In the genomic region with DNA sequence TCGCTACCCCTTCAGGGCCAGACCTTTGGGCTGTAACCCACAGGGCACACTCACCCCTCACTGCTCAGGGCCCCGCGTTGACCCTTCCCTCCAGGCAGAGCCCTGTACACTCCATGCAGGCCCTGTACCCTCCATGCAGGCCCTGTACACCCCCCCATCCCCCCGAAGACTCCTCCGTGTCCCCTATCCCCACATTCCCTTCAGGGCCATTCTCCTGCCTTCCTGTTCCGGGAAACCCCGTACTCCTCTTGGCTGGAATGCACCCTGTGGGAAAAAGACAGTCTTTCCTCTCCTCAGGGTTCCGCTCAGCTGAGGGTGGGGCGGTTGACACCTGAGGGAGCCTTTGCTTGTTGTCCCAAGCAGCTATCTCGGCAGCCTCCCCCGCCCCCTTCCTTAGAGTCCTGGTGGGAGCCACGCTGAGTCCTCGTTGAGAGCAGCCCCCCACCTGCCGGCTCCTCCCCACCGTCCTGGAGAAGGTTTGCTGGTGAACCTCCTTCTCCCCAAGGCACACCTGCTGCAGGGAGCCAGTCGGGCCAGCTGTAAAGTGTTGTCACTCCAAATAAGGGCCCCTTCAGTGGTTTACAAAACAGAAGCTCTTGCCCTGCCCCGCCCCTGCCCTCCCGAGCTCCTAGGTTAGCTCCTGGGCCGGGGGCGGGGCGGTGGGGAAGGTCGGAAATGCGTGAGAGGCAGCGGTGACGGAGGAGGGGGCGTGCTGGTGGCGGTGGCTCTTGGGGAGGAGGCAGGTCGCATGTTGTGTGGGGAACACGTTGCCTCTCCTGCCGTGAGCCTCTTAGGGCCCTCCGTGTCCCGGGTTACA, we compare ENCODE assay signal across 8 cellular contexts. TPM values are rescaled to one million over a fixed set of nuclear protein-coding genes. Genes with fewer than 3 reads are reported as not detected.
DNase-seq lines count a peak whose midpoint lies in the region; ATAC-seq and TF ChIP-seq lines count a peak whose summit lies in the region.

No MANE protein-coding gene starts in this region.

- POLR2A ChIA-PET in SK-N-SH (lab: Yijun Ruan, JAX), result no interaction called here

- TF ChIP-seq POLR2A in lower leg skin (IDR thresholded peaks at IDR 0.05), result no peak

- H2AFZ ChIP-seq in SK-N-SH (ENCODE audit: low read depth), result no peak overlapping the region

- no peaks in the 10 kb centered on the region for H3K9me3 ChIP-seq in SK-N-SH

- DNase-seq in EH (ENCODE audit: low read depth) (peak; percentile 37), SK-N-SH (no peak), astrocyte of the cerebellum (ENCODE audit: low read depth) (no peak), lower leg skin (ENCODE audit: low spot score in 2 of 2) (no peak), NCI-H146 (lab: John Stamatoyannopoulos, UW) (no peak), posterior vena cava (ENCODE audit: low spot score) (no peak)
- no peak for DNase-seq in stimulated activated naive B cell treated with anti-CD40 and anti-IgM and Interleukin-4, amounts not matched to agents 10 μg/mL and 1 μg/mL and 100 μg/mL, for 72 hours

- H3K4me3 Mint-ChIP-seq in stimulated activated naive B cell treated with anti-CD40 and anti-IgM and Interleukin-4, amounts not matched to agents 10 μg/mL and 1 μg/mL and 100 μg/mL, for 72 hours, result peak overlapping the region; percentile 78 to 80

- H3K27ac ChIP-seq in SK-N-SH (ENCODE audit: low read depth in 2 of 2, low read length in 1 of 2), result no peak overlapping the region

- in situ Hi-C loops in astrocyte of the cerebellum (cut with HindIII; ENCODE audit: low sequenced_read_pairs), result no loop called here

- H3F3A ChIP-seq in SK-N-SH (replicated peaks; ENCODE audit: insufficient read depth), result no peaks in the 10 kb centered on the region

- no peak for TF ChIP-seq EP300 in SK-N-SH (IDR thresholded peaks at IDR 0.05; ENCODE audit: borderline replicate concordance in 1 of 2, low read depth in 1 of 2, low read length in 1 of 2)

- peaks cover 22 to 39% of the 10 kb centered on the region in 2 donors for H3K4me1 Mint-ChIP-seq in stimulated activated naive B cell treated with anti-CD40 and anti-IgM and Interleukin-4, amounts not matched to agents 10 μg/mL and 1 μg/mL and 100 μg/mL, for 72 hours

- H3K27me3 ChIP-seq in SK-N-SH (ENCODE audit: insufficient read depth), result no peaks in the 10 kb centered on the region

- peak overlapping the region; percentile 62 for H3K27ac Mint-ChIP-seq in stimulated activated naive B cell treated with anti-CD40 and anti-IgM and Interleukin-4, amounts not matched to agents 10 μg/mL and 1 μg/mL and 100 μg/mL, for 72 hours

- H4K20me1 ChIP-seq in SK-N-SH (ENCODE audit: insufficient read depth), result peaks cover 60% of the 10 kb centered on the region

- TF ChIP-seq RAD21 in SK-N-SH (IDR thresholded peaks at IDR 0.05; ENCODE audit: low read length), result no peak

- peaks cover 0 to 10% of the 10 kb centered on the region in 2 donors for H3K27me3 Mint-ChIP-seq in stimulated activated naive B cell treated with anti-CD40 and anti-IgM and Interleukin-4, amounts not matched to agents 10 μg/mL and 1 μg/mL and 100 μg/mL, for 72 hours

- H3K36me3 Mint-ChIP-seq in stimulated activated naive B cell treated with anti-CD40 and anti-IgM and Interleukin-4, amounts not matched to agents 10 μg/mL and 1 μg/mL and 100 μg/mL, for 72 hours, result no peaks in the 10 kb centered on the region

- peaks cover 0 to 28% of the 10 kb centered on the region in 2 experiments; a peak in 1 of 4 replicates for H3K4me1 ChIP-seq in SK-N-SH (ENCODE audit: control insufficient read depth in 1 of 2, insufficient read depth in 2 of 2, low read depth in 1 of 2, low read length in 1 of 2)

- no peak for TF ChIP-seq CTCF in SK-N-SH (IDR thresholded peaks at IDR 0.05)
- TF ChIP-seq CTCF in astrocyte of the cerebellum (IDR thresholded peaks at IDR 0.05; ENCODE audit: low read depth, low read length, missing control alignments), result no peak
- TF ChIP-seq CTCF in lower leg skin (IDR thresholded peaks at IDR 0.05), result no peak

- CTCF ChIA-PET in SK-N-SH (lab: Yijun Ruan, JAX), result interaction anchor here (1.3 to 5.5 kb wide), 4 partner anchors 9 to 133 kb away, joined by 4 to 28 read pairs (median 13); no protein-coding TSS in a partner anchor

- H3K4me3 ChIP-seq in SK-N-SH (ENCODE audit: low read depth in 2 of 2, low read length in 1 of 2) (peak overlapping the region; percentile 80 to 88), astrocyte of the cerebellum (ENCODE audit: low read depth, low read length) (peak overlapping the region; percentile 89), lower leg skin (ENCODE audit: low read depth, poor library complexity, severe bottlenecking) (peak overlapping the region; percentile 95)

- intact Hi-C loops in lower leg skin (cut with DNase I; ENCODE audit: low total_unique reads) (no loop called here), posterior vena cava (cut with DNase I) (no loop called here)

- ATAC-seq in stimulated activated naive B cell treated with anti-CD40 and anti-IgM and Interleukin-4, amounts not matched to agents 10 μg/mL and 1 μg/mL and 100 μg/mL, for 72 hours (replicated peaks), result no peak
- no peak for ATAC-seq in HG03280 (IDR thresholded peaks at IDR 0.05; ENCODE audit: unreplicated experiment)

- H3K9me2 ChIP-seq in SK-N-SH, result no peaks in the 10 kb centered on the region

- no peaks in the 10 kb centered on the region for H3K36me3 ChIP-seq in SK-N-SH (replicated peaks in 1 of 2; ENCODE audit: control insufficient read depth in 1 of 2, insufficient read depth in 2 of 2, low read length in 1 of 2)

- WGBS in SK-N-SH (ENCODE audit: low lambda C conversion rate), result 59% methylated on average over 23 of the region's 32 CpGs
- 5 to 10% methylated on average over 32 of the region's 32 CpGs for WGBS in lower leg skin, 2 donors

- H3K9me3 Mint-ChIP-seq in stimulated activated naive B cell treated with anti-CD40 and anti-IgM and Interleukin-4, amounts not matched to agents 10 μg/mL and 1 μg/mL and 100 μg/mL, for 72 hours, result no peaks in the 10 kb centered on the region

- peak overlapping the region; percentile 87 for H3K9ac ChIP-seq in SK-N-SH

- H3K4me2 ChIP-seq in SK-N-SH, result peak overlapping the region; percentile 100

- H3K79me2 ChIP-seq in SK-N-SH (ENCODE audit: insufficient read depth), result peaks cover 61% of the 10 kb centered on the region

TF ChIP-seq in SK-N-SH, 30 proteins besides CTCF, POLR2A, EP300 and RAD21:
- TF ChIP-seq ELF1 (IDR thresholded peaks at IDR 0.05) (no peak), GATA2 (CRISPR knock-in tag; IDR thresholded peaks at IDR 0.05) (no peak), JUND (IDR thresholded peaks at IDR 0.05) (no peak), MXI1 (IDR thresholded peaks at IDR 0.05; ENCODE audit: low read depth, low read length) (no peak)
- TF ChIP-seq, protein P1, sequence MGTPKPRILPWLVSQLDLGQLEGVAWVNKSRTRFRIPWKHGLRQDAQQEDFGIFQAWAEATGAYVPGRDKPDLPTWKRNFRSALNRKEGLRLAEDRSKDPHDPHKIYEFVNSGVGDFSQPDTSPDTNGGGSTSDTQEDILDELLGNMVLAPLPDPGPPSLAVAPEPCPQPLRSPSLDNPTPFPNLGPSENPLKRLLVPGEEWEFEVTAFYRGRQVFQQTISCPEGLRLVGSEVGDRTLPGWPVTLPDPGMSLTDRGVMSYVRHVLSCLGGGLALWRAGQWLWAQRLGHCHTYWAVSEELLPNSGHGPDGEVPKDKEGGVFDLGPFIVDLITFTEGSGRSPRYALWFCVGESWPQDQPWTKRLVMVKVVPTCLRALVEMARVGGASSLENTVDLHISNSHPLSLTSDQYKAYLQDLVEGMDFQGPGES (IDR thresholded peaks at IDR 0.05; ENCODE audit: low read depth, low read length), result no peak
- TF ChIP-seq, protein P2, sequence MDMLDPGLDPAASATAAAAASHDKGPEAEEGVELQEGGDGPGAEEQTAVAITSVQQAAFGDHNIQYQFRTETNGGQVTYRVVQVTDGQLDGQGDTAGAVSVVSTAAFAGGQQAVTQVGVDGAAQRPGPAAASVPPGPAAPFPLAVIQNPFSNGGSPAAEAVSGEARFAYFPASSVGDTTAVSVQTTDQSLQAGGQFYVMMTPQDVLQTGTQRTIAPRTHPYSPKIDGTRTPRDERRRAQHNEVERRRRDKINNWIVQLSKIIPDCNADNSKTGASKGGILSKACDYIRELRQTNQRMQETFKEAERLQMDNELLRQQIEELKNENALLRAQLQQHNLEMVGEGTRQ (IDR thresholded peaks at IDR 0.05; ENCODE audit: borderline replicate concordance, low read depth, low read length), result no peak
TF ChIP-seq in SK-N-SH: peak in this region for 0.

RNA-seq across cellular contexts. Expression of a gene that starts 1.4 kb away (rescaled TPM):
- 14.6 and 32.4 TPM in 2 replicates for polyA plus RNA-seq in SK-N-SH (2012; rRNA removed)
- 14.6 and 27.8 TPM in 2 replicates for polyA plus RNA-seq in SK-N-SH (2012; cell fraction: cytosol; rRNA removed)
- 33.0 and 35.6 TPM in 2 replicates for polyA plus RNA-seq in SK-N-SH (2012; cell fraction: nucleus; rRNA removed)
- total RNA-seq in lower leg skin (10 to 100 TPM; 42.5 to 63.8 (median 56.5) TPM), posterior vena cava (10 to 100 TPM; 71.9 to 76.5 TPM)

RNA-seq across cellular contexts. Expression of a gene that starts 33.3 kb away (rescaled TPM):
- polyA plus RNA-seq in SK-N-SH (2012; rRNA removed), result 479 and 519 TPM in 2 replicates
- polyA plus RNA-seq in SK-N-SH (2012; cell fraction: cytosol; rRNA removed), result 268 and 361 TPM in 2 replicates
- polyA plus RNA-seq in SK-N-SH (2012; cell fraction: nucleus; rRNA removed), result 542 and 572 TPM in 2 replicates
- total RNA-seq in lower leg skin (100 to 1,000 TPM; 329 to 533 (median 387) TPM), posterior vena cava (100 to 1,000 TPM; 344 to 424 TPM)

RNA-seq across cellular contexts. Expression of a gene that starts 40.2 kb away (rescaled TPM):
- 0.05 and 0.13 TPM in 2 replicates for polyA plus RNA-seq in SK-N-SH (2012; rRNA removed)
- polyA plus RNA-seq in SK-N-SH (2012; cell fraction: cytosol; rRNA removed), result 0.03 and 0.04 TPM in 2 replicates
- 0.15 and 0.21 TPM in 2 replicates for polyA plus RNA-seq in SK-N-SH (2012; cell fraction: nucleus; rRNA removed)
- total RNA-seq in lower leg skin (100 to 1,000 TPM in 1 of 4 donors, 10 to 100 TPM in 3; 74.3 to 105 (median 84.2) TPM), posterior vena cava (1 to 10 TPM; 7.0 to 9.9 TPM)

Comparison
In these comparisons a context has a peak if more than half of its experiments do, and no peak if none do; other contexts are left out.
1. RNA of a gene that starts 40.2 kb away (total RNA-seq): 74.3 to 105 TPM in lower leg skin; 7.0 to 9.9 TPM in posterior vena cava; every median in the first group is over 4 times any median in the second.
2. Peak in every context shown above with its lines, with median percentiles within 50 percentile points of each other: H3K4me3 ChIP-seq.